ENCODE assay signal across 9 cellular contexts in genomic region chr10:55630491-55631056, GRCh38.
DNase-seq lines count a peak whose midpoint lies in the region; TF ChIP-seq lines count a peak whose summit lies in the region.
"Had no signal": no experiment of that assay in that cellular context is flagged by ENCODE, and none has a peak within 500 bp of the region (broad histone marks: within the 10 kb centered on the region; RNA-seq: fewer than 3 reads in every experiment).

No MANE protein-coding gene starts in this region.

- TF ChIP-seq CTCF in fibroblast of lung (conservative IDR thresholded peaks at IDR 0.05 in 1 of 2, IDR thresholded peaks at IDR 0.05 in 1 of 2; ENCODE audit: low read depth in 1 of 2, low read length in 2 of 2) (no peak), neural crest cell (conservative IDR thresholded peaks at IDR 0.05) (no peak)

- H3K79me2 ChIP-seq in ACC112 (ENCODE audit: control insufficient read depth, insufficient read depth, low read length, unreplicated experiment) (no peaks in the 10 kb centered on the region), fibroblast of lung (ENCODE audit: control insufficient read depth, insufficient read depth, low read length) (no peaks in the 10 kb centered on the region)

- H3K4me3 Mint-ChIP-seq in neural crest cell: no peak overlapping the region

- H3K4me1 Mint-ChIP-seq in neural crest cell: peaks cover 8% of the 10 kb centered on the region

- peaks cover 24% of the 10 kb centered on the region for H3K27me3 Mint-ChIP-seq in neural crest cell (ENCODE audit: low read depth)

- H2AFZ ChIP-seq in ACC112 (ENCODE audit: low read length, unreplicated experiment): no peak overlapping the region
- H2AFZ ChIP-seq in fibroblast of lung (ENCODE audit: low read length): no peak overlapping the region

- H3K4me1 ChIP-seq in ACC112 (ENCODE audit: control insufficient read depth, insufficient read depth, low read length, unreplicated experiment) (no peaks in the 10 kb centered on the region), NT2/D1 (ENCODE audit: insufficient read depth, insufficient read length) (no peaks in the 10 kb centered on the region), fibroblast of lung (ENCODE audit: control insufficient read depth, extremely low read depth, insufficient read depth, low read length) (no peaks in the 10 kb centered on the region)

- H3K27me3 ChIP-seq in ACC112 (ENCODE audit: insufficient read depth, low read length) (peaks cover 30% of the 10 kb centered on the region), NT2/D1 (ENCODE audit: insufficient read depth, insufficient read length) (peaks cover 30% of the 10 kb centered on the region), fibroblast of lung (ENCODE audit: control insufficient read depth, insufficient read depth, low read length) (no peaks in the 10 kb centered on the region)

- DNase-seq in NT2/D1 (ENCODE audit: low read depth, low spot score) (no peak), fibroblast of lung (ENCODE audit: low read depth in 2 of 2) (peak; percentile 20 to 32), neural crest cell (ENCODE audit: low read depth, low spot score) (peak; percentile 14), SKM-1 treated with dmso at 0.1 percent for 144 hours (lab: John Stamatoyannopoulos, UW; ENCODE audit: unreplicated experiment) (no peak), cortex of kidney (lab: John Stamatoyannopoulos, UW) (no peak), SHP77 treated with DMSO at 0.1 percent for 48 hours (lab: John Stamatoyannopoulos, UW) (no peak)
- DNase-seq in activated CD4-positive, alpha-beta T cell treated with anti-CD3 and anti-CD28 coated beads, Interleukin-2, amount 50 U/mL, for 48 hours: no peak
- DNase-seq: NCI-H446 treated with DMSO at 0.1 percent for 48 hours had no signal

- no peak overlapping the region for H3K27ac ChIP-seq in ACC112 (ENCODE audit: low read depth, low read length)
- H3K27ac ChIP-seq in fibroblast of lung (ENCODE audit: insufficient read depth, low read length): no peak overlapping the region

- no peaks in the 10 kb centered on the region for H3K36me3 Mint-ChIP-seq in neural crest cell (ENCODE audit: low read depth)

- H3K27ac Mint-ChIP-seq in neural crest cell (ENCODE audit: unreplicated experiment): peak overlapping the region; percentile 74

- H3K9ac ChIP-seq in NT2/D1 (ENCODE audit: insufficient read length, low read depth) (peak overlapping the region; percentile 68), fibroblast of lung (ENCODE audit: insufficient read depth, low read length) (no peak overlapping the region)

- peak overlapping the region; percentile 34; the same call in 1 of the 2 replicates for H3K4me3 ChIP-seq in ACC112 (ENCODE audit: low read depth, low read length)
- H3K4me3 ChIP-seq in NT2/D1 (ENCODE audit: insufficient read length, low read depth): peak overlapping the region; percentile 70
- peak overlapping the region in 2 of 4 experiments; percentile 17 to 69 for H3K4me3 ChIP-seq in fibroblast of lung (replicated peaks in 1 of 4; ENCODE audit: control extremely low read depth in 1 of 4, insufficient read depth in 1 of 4, low read depth in 3 of 4, low read length in 4 of 4)

- H3K9me3 ChIP-seq in NT2/D1 (ENCODE audit: insufficient read depth, low read length): no peaks in the 10 kb centered on the region
- no peaks in the 10 kb centered on the region for H3K9me3 ChIP-seq in fibroblast of lung (ENCODE audit: control insufficient read depth, insufficient read depth, low read depth, low read length)

- H3K36me3 ChIP-seq in ACC112 (ENCODE audit: insufficient read depth, low read length) (no peaks in the 10 kb centered on the region), NT2/D1 (ENCODE audit: insufficient read depth, insufficient read length, low read length) (no peaks in the 10 kb centered on the region), fibroblast of lung (ENCODE audit: control insufficient read depth, insufficient read depth, low read length) (no peaks in the 10 kb centered on the region)

- peak overlapping the region; percentile 60 for H3K4me2 ChIP-seq in fibroblast of lung (ENCODE audit: extremely low read depth, insufficient read depth, low read length)

- no peaks in the 10 kb centered on the region for H3K9me3 Mint-ChIP-seq in neural crest cell

- H4K20me1 ChIP-seq in fibroblast of lung (ENCODE audit: control insufficient read depth, extremely low read depth, insufficient read depth, low read length): no peaks in the 10 kb centered on the region

Comparison
In these comparisons a context has a peak if more than half of its experiments do, and no peak if none do; other contexts are left out.
1. DNase-seq: peak in fibroblast of lung (2 of 2) and neural crest cell (single experiment); none in NT2/D1 (single experiment), SKM-1 treated with dmso at 0.1 percent for 144 hours (single experiment), cortex of kidney (single experiment), activated CD4-positive, alpha-beta T cell treated with anti-CD3 and anti-CD28 coated beads, Interleukin-2, amount 50 U/mL, for 48 hours (0 of 2) and SHP77 treated with DMSO at 0.1 percent for 48 hours (single experiment).